ENCODE assay signal across 1 cellular context in genomic region chr3:55965776-55966175, GRCh38.
TF ChIP-seq lines count a peak whose summit lies in the region.

No MANE protein-coding gene starts in this region.

TF ChIP-seq in GM23338, 12 proteins besides CTCF, POLR2A, EP300 and RAD21 (continued from another document):
- TF ChIP-seq ZNF462 (CRISPR knock-in tag; IDR thresholded peaks at IDR 0.05) = no peak
- TF ChIP-seq JUNB (IDR thresholded peaks at IDR 0.05; ENCODE audit: unreplicated experiment) = no peak
- TF ChIP-seq EZH2 (IDR thresholded peaks at IDR 0.05; ENCODE audit: low read depth, unreplicated experiment) = no peak
- TF ChIP-seq CREB1 (CRISPR knock-in tag; IDR thresholded peaks at IDR 0.05; ENCODE audit: low read depth) = no peak
- TF ChIP-seq REST (IDR thresholded peaks at IDR 0.05; ENCODE audit: unreplicated experiment) = no peak
- TF ChIP-seq ETS1 (IDR thresholded peaks at IDR 0.05) = no peak
- no peak for TF ChIP-seq EZH2phosphoT487 (IDR thresholded peaks at IDR 0.05; ENCODE audit: unreplicated experiment)
